Comparison of ENCODE assay signal across 12 cellular contexts in the genomic region with DNA sequence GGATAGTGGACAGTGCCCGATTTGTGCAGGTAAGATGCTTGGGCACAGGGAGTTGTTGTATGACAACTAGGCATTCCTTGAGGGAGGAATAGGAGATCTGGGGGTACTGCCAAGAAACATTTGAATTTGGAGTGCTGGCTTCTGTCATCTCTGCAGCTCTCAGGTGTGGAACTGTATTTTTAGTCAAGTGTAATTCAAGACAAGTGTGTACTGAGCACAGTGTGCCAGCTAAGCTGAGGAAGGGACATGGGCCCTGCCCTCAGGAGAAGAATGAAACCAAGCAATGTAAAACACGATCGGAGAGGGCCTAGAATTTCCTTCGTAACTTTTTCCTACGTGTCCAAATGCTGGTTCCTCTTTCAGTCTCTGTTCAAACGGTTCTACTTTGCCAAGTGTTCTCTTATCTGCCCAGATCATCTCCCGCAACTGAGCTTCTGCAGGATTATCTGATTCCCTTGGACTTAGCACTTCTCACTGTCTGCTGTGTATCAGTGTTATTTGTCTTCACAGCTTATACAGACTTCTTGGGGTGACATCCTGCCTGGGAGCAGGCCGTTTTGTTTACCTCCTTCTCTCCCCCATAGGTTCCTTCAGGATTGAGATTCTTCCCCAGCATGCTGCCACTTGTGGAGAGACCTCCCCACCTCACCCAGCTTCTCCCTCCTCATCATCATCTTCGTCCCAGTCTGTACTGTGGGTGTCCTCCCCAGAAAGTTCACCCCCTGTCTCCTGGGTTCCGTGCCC. TPM values are rescaled to one million over a fixed set of nuclear protein-coding genes. Genes with fewer than 3 reads are reported as not detected.
DNase-seq lines count a peak whose midpoint lies in the region; ATAC-seq and TF ChIP-seq lines count a peak whose summit lies in the region.
"Had no signal": no experiment of that assay in that cellular context is flagged by ENCODE, and none has a peak within 500 bp of the region (broad histone marks: within the 10 kb centered on the region; RNA-seq: fewer than 3 reads in every experiment).

No MANE protein-coding gene starts in this region.

- H3K79me2 ChIP-seq in OCI-LY7 (ENCODE audit: insufficient read depth, low read depth, low read length): no peaks in the 10 kb centered on the region

- H3K4me1 Mint-ChIP-seq in activated CD8-positive, alpha-beta T cell treated with anti-CD3 and anti-CD28 coated beads, Interleukin-2, amount 10 ng/mL, durations not matched to agents 7 days and 5 days (ENCODE audit: low read depth): peaks cover 12% of the 10 kb centered on the region
- peaks cover 13 to 23% (median 14%) of the 10 kb centered on the region in 7 donors for H3K4me1 Mint-ChIP-seq in naive thymus-derived CD4-positive, alpha-beta T cell

- no peaks in the 10 kb centered on the region for H3K36me3 ChIP-seq in naive thymus-derived CD4-positive, alpha-beta T cell (ENCODE audit: control insufficient read depth in 2 of 3, insufficient read depth in 3 of 3, low read length in 3 of 3)
- H3K36me3 ChIP-seq in OCI-LY7 (ENCODE audit: insufficient read depth, low read length): no peaks in the 10 kb centered on the region

- no peaks in the 10 kb centered on the region for H3K27me3 Mint-ChIP-seq in activated CD8-positive, alpha-beta T cell treated with anti-CD3 and anti-CD28 coated beads, Interleukin-2, amount 10 ng/mL, durations not matched to agents 7 days and 5 days (ENCODE audit: low read depth)
- peaks cover 0 to 6% (median 0%) of the 10 kb centered on the region in 5 donors for H3K27me3 Mint-ChIP-seq in naive thymus-derived CD4-positive, alpha-beta T cell

- H2AFZ ChIP-seq in OCI-LY7 (ENCODE audit: low read length): no peak overlapping the region

- no peak overlapping the region for H3K27ac ChIP-seq in naive thymus-derived CD4-positive, alpha-beta T cell (ENCODE audit: low read depth, low read length)
- no peak overlapping the region for H3K27ac ChIP-seq in OCI-LY7 (ENCODE audit: low read depth, low read length, poor library complexity, severe bottlenecking)

- POLR2A ChIA-PET in activated CD8-positive, alpha-beta T cell treated with anti-CD3 and anti-CD28 coated beads, Interleukin-2, amount 10 ng/mL, durations not matched to agents 7 days and 5 days (lab: Charles Lee): no interaction called here
- POLR2A ChIA-PET in naive thymus-derived CD4-positive, alpha-beta T cell (lab: Charles Lee): no interaction called here
- POLR2A ChIA-PET in OCI-LY7 (lab: Charles Lee): interaction anchor here (0.6 kb wide), 1 partner anchor 1052 kb away, joined by 3 read pairs; no protein-coding TSS in a partner anchor

- H3K27me3 ChIP-seq in naive thymus-derived CD4-positive, alpha-beta T cell (ENCODE audit: control insufficient read depth in 2 of 2, insufficient read depth in 2 of 2, low read length in 2 of 2): no peaks in the 10 kb centered on the region

- H3K36me3 Mint-ChIP-seq in activated CD8-positive, alpha-beta T cell treated with anti-CD3 and anti-CD28 coated beads, Interleukin-2, amount 10 ng/mL, durations not matched to agents 7 days and 5 days (ENCODE audit: low read depth): no peaks in the 10 kb centered on the region
- peaks cover 0 to 3% (median 0%) of the 10 kb centered on the region in 5 donors for H3K36me3 Mint-ChIP-seq in naive thymus-derived CD4-positive, alpha-beta T cell

- no peak overlapping the region for H3K4me3 Mint-ChIP-seq in activated CD8-positive, alpha-beta T cell treated with anti-CD3 and anti-CD28 coated beads, Interleukin-2, amount 10 ng/mL, durations not matched to agents 7 days and 5 days
- peak overlapping the region in 8 of 10 donors; percentile 21 to 67 (median 59) for H3K4me3 Mint-ChIP-seq in naive thymus-derived CD4-positive, alpha-beta T cell
- H3K4me3 Mint-ChIP-seq: nephron had no signal

- TF ChIP-seq CTCF in OCI-LY7 (conservative IDR thresholded peaks at IDR 0.05; ENCODE audit: low read length): no peak

- H3K4me3 ChIP-seq in naive thymus-derived CD4-positive, alpha-beta T cell (ENCODE audit: low read length): no peak overlapping the region
- H3K4me3 ChIP-seq in OCI-LY7 (ENCODE audit: low read depth, low read length, poor library complexity, severe bottlenecking): no peak overlapping the region

- peak overlapping the region; percentile 32 for H3K27ac Mint-ChIP-seq in activated CD8-positive, alpha-beta T cell treated with anti-CD3 and anti-CD28 coated beads, Interleukin-2, amount 10 ng/mL, durations not matched to agents 7 days and 5 days
- peak overlapping the region in 7 of 9 donors; percentile 14 to 75 (median 36) for H3K27ac Mint-ChIP-seq in naive thymus-derived CD4-positive, alpha-beta T cell

- no peaks in the 10 kb centered on the region for H3K4me1 ChIP-seq in naive thymus-derived CD4-positive, alpha-beta T cell (ENCODE audit: control insufficient read depth in 2 of 2, insufficient read depth in 2 of 2, low read length in 2 of 2)
- no peaks in the 10 kb centered on the region for H3K4me1 ChIP-seq in OCI-LY7 (ENCODE audit: insufficient read depth, low read length, poor library complexity, severe bottlenecking)

- no peaks in the 10 kb centered on the region for H3K9me2 ChIP-seq in OCI-LY7 (ENCODE audit: insufficient read depth, low read length)

- no TSS peak for BruUV-seq in OCI-LY7 (replicated peaks; lab: Mats Ljungman, UMichigan)

- CTCF ChIA-PET in activated CD8-positive, alpha-beta T cell treated with anti-CD3 and anti-CD28 coated beads, Interleukin-2, amount 10 ng/mL, durations not matched to agents 7 days and 5 days (lab: Charles Lee): interaction anchor here (1.1 kb wide), 1 partner anchor 137 kb away, joined by 3 read pairs; no protein-coding TSS in a partner anchor
- CTCF ChIA-PET in naive thymus-derived CD4-positive, alpha-beta T cell (lab: Charles Lee): interaction anchor here (0.9 to 1.5 kb wide), 2 partner anchors 13 to 18 kb away, joined by 3 to 4 read pairs; no protein-coding TSS in a partner anchor
- CTCF ChIA-PET in OCI-LY7 (lab: Charles Lee; ENCODE audit: unreplicated experiment): no interaction called here

- no peak for DNase-seq in activated CD8-positive, alpha-beta T cell treated with anti-CD3 and anti-CD28 coated beads, Interleukin-2, amount 10 ng/mL, durations not matched to agents 7 days and 5 days
- DNase-seq in naive thymus-derived CD4-positive, alpha-beta T cell: no peak
- DNase-seq in NCI-H2227 (lab: John Stamatoyannopoulos, UW; ENCODE audit: unreplicated experiment) (no peak), OCI-LY7 (ENCODE audit: low spot score) (no peak), OCI-M2 (lab: John Stamatoyannopoulos, UW; ENCODE audit: unreplicated experiment) (no peak), DMS114 treated with DMSO at 0.1 percent for 48 hours (lab: John Stamatoyannopoulos, UW; ENCODE audit: unreplicated experiment) (no peak)
- DNase-seq: NCI-H1092 treated with DMSO at 0.1 percent for 48 hours had no signal

- no peak overlapping the region for H3K4me2 ChIP-seq in OCI-LY7 (ENCODE audit: low read length)

- no peaks in the 10 kb centered on the region for H3K9me3 Mint-ChIP-seq in activated CD8-positive, alpha-beta T cell treated with anti-CD3 and anti-CD28 coated beads, Interleukin-2, amount 10 ng/mL, durations not matched to agents 7 days and 5 days (ENCODE audit: insufficient read depth)
- no peaks in the 10 kb centered on the region for H3K9me3 Mint-ChIP-seq in naive thymus-derived CD4-positive, alpha-beta T cell

- intact Hi-C loops in naive thymus-derived CD4-positive, alpha-beta T cell (cut with micrococcal nuclease): no loop called here
- intact Hi-C loops in OCI-LY7 (cut with micrococcal nuclease; ENCODE audit: unreplicated experiment): no loop called here

- ATAC-seq in GM18858 (IDR thresholded peaks at IDR 0.05; ENCODE audit: unreplicated experiment): peak; percentile 13
- peak; percentile 9 for ATAC-seq in HG03442 (IDR thresholded peaks at IDR 0.05; ENCODE audit: unreplicated experiment)
- ATAC-seq in activated CD8-positive, alpha-beta T cell treated with anti-CD3 and anti-CD28 coated beads, Interleukin-2, amount 10 ng/mL, durations not matched to agents 7 days and 5 days: no peak
- peak; percentile 26 for ATAC-seq in naive thymus-derived CD4-positive, alpha-beta T cell

- H3K9me3 ChIP-seq in naive thymus-derived CD4-positive, alpha-beta T cell (ENCODE audit: control insufficient read depth in 2 of 3, low read length in 3 of 3): no peaks in the 10 kb centered on the region
- H3K9me3 ChIP-seq in OCI-LY7 (ENCODE audit: low read length): no peaks in the 10 kb centered on the region

- no peaks in the 10 kb centered on the region for H4K20me1 ChIP-seq in OCI-LY7 (ENCODE audit: insufficient read depth, low read length)

RNA-seq across cellular contexts. Expression of a gene that starts 27.6 kb away (rescaled TPM):
- not detected for total RNA-seq in activated CD8-positive, alpha-beta T cell treated with anti-CD3 and anti-CD28 coated beads, Interleukin-2, amount 10 ng/mL, durations not matched to agents 7 days and 5 days
- not detected for total RNA-seq in naive thymus-derived CD4-positive, alpha-beta T cell
- polyA plus RNA-seq in naive thymus-derived CD4-positive, alpha-beta T cell: not detected
- total RNA-seq in OCI-LY7 (2014; rRNA removed; shearing (Covaris generic)): not detected in 2 replicates
- not detected in 2 replicates for total RNA-seq in OCI-LY7 (2022)
- total RNA-seq: subcutaneous adipose tissue had no signal

RNA-seq across cellular contexts. Expression of a gene that starts 30.8 kb away (rescaled TPM):
- total RNA-seq in activated CD8-positive, alpha-beta T cell treated with anti-CD3 and anti-CD28 coated beads, Interleukin-2, amount 10 ng/mL, durations not matched to agents 7 days and 5 days: not detected
- not detected for total RNA-seq in naive thymus-derived CD4-positive, alpha-beta T cell
- polyA plus RNA-seq in naive thymus-derived CD4-positive, alpha-beta T cell: not detected
- not detected in 2 replicates for total RNA-seq in OCI-LY7 (2014; rRNA removed; shearing (Covaris generic))
- total RNA-seq in OCI-LY7 (2022): not detected in 2 replicates
- total RNA-seq: glomerular endothelial cell, subcutaneous adipose tissue had no signal

RNA-seq across cellular contexts. Expression of a gene that starts 57.0 kb away (rescaled TPM):
- total RNA-seq in activated CD8-positive, alpha-beta T cell treated with anti-CD3 and anti-CD28 coated beads, Interleukin-2, amount 10 ng/mL, durations not matched to agents 7 days and 5 days: 1 to 10 TPM; 2.6 to 3.0 TPM
- total RNA-seq in naive thymus-derived CD4-positive, alpha-beta T cell: 1 to 10 TPM in 3 of 5 experiments, under 1 TPM in 2; 0.56 to 5.8 (median 2.5) TPM
- polyA plus RNA-seq in naive thymus-derived CD4-positive, alpha-beta T cell: under 1 TPM in 1 of 2 donors, not detected in 1; 0.24 TPM
- total RNA-seq in OCI-LY7 (2014; rRNA removed; shearing (Covaris generic)): 0.82 and 2.6 TPM in 2 replicates
- 1.8 and 3.3 TPM in 2 replicates for total RNA-seq in OCI-LY7 (2022)
